In the genomic region with DNA sequence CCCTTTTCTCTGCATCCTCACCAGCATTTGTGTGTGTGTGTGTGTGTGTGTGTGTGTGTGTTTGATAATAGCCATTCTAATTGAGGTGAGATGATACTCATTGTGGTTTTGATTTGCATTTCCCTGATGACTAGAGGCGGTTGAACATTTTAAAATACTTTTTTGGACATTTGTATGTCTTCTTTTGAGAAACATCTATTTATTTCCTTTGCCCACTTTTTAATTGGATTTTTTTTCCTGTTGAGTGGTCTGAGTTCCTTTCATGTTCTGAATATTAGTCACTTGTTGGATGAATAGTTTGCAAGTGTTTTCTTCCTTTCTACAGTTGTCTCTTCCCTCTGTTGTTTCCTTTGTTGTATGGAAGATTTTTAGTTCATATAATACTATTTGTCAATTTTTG, we compare ENCODE assay signal across 1 cellular context.
TF ChIP-seq lines count a peak whose summit lies in the region.

No MANE protein-coding gene starts in this region.

TF ChIP-seq in GM23338, 12 proteins besides CTCF, POLR2A, EP300 and RAD21 (continued from another document):
- no peak for TF ChIP-seq ZNF462 (CRISPR knock-in tag; IDR thresholded peaks at IDR 0.05)
- TF ChIP-seq CREB1 (CRISPR knock-in tag; IDR thresholded peaks at IDR 0.05; ENCODE audit: low read depth) = no peak
- TF ChIP-seq, protein P1, sequence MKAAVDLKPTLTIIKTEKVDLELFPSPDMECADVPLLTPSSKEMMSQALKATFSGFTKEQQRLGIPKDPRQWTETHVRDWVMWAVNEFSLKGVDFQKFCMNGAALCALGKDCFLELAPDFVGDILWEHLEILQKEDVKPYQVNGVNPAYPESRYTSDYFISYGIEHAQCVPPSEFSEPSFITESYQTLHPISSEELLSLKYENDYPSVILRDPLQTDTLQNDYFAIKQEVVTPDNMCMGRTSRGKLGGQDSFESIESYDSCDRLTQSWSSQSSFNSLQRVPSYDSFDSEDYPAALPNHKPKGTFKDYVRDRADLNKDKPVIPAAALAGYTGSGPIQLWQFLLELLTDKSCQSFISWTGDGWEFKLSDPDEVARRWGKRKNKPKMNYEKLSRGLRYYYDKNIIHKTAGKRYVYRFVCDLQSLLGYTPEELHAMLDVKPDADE (IDR thresholded peaks at IDR 0.05) = no peak
- TF ChIP-seq, protein P2, sequence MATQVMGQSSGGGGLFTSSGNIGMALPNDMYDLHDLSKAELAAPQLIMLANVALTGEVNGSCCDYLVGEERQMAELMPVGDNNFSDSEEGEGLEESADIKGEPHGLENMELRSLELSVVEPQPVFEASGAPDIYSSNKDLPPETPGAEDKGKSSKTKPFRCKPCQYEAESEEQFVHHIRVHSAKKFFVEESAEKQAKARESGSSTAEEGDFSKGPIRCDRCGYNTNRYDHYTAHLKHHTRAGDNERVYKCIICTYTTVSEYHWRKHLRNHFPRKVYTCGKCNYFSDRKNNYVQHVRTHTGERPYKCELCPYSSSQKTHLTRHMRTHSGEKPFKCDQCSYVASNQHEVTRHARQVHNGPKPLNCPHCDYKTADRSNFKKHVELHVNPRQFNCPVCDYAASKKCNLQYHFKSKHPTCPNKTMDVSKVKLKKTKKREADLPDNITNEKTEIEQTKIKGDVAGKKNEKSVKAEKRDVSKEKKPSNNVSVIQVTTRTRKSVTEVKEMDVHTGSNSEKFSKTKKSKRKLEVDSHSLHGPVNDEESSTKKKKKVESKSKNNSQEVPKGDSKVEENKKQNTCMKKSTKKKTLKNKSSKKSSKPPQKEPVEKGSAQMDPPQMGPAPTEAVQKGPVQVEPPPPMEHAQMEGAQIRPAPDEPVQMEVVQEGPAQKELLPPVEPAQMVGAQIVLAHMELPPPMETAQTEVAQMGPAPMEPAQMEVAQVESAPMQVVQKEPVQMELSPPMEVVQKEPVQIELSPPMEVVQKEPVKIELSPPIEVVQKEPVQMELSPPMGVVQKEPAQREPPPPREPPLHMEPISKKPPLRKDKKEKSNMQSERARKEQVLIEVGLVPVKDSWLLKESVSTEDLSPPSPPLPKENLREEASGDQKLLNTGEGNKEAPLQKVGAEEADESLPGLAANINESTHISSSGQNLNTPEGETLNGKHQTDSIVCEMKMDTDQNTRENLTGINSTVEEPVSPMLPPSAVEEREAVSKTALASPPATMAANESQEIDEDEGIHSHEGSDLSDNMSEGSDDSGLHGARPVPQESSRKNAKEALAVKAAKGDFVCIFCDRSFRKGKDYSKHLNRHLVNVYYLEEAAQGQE (IDR thresholded peaks at IDR 0.05; ENCODE audit: unreplicated experiment) = no peak
- TF ChIP-seq NANOG (IDR thresholded peaks at IDR 0.05; ENCODE audit: borderline replicate concordance) = no peak
- no peak for TF ChIP-seq ZNF114 (CRISPR knock-in tag; IDR thresholded peaks at IDR 0.05)
- TF ChIP-seq EZH2phosphoT487 (IDR thresholded peaks at IDR 0.05; ENCODE audit: unreplicated experiment) = no peak
